Comparison of ENCODE assay signal across 1 cellular context in the genomic region with DNA sequence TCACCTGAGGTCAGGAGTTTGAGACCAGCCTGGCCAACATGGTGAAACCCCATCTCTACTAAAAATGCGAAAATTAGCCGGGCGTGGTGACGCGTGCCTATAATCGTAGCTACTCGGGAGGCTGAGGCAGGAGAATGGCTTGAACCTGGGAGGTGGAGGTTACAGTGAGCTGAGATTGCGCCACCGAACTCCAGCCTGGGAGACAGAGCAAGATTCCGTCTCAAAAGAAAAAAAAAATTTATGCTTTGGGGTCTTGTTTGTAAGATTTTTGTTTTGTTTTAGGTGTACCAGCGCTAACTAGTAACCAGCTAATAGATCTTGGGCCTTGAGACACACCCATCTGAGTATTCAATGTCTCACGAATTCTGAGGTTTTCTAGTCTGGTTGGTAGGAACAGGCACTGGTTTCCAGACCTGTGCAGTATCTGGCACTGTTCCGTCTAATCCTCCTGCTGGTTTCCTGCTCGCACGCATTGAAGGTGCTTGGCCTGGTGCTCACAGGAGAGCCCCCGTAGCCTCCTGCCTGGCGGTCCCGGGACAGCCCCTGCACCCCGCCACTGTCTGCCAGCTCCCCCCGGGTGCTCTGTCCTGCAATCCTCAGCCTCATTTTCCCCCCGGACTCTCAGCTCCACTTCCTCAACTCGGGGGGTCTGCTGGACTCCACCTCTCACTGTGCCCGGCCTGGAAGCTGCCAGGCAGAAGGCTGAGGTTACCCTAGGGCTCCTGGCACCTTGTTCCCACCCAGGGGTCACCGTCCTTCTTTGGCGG.
TF ChIP-seq lines count a peak whose summit lies in the region.

No MANE protein-coding gene starts in this region.

TF ChIP-seq in H1, 55 proteins besides CTCF, POLR2A, EP300 and RAD21:
- TF ChIP-seq POLR2AphosphoS5 (IDR thresholded peaks at IDR 0.05; ENCODE audit: low read depth, low read length) (peak; percentile 62), SRF (IDR thresholded peaks at IDR 0.05; ENCODE audit: low read depth, low read length) (no peak), MAFK (IDR thresholded peaks at IDR 0.05; ENCODE audit: low read depth, low read length) (no peak), HDAC6 (IDR thresholded peaks at IDR 0.05; ENCODE audit: low read depth, low read length) (no peak)
